In genomic region chr3:65974505-65974904, GRCh38 we compare ENCODE assay signal across 1 cellular context.
TF ChIP-seq lines count a peak whose summit lies in the region.

No MANE protein-coding gene starts in this region.

TF ChIP-seq in HepG2, 621 proteins besides CTCF, POLR2A, EP300 and RAD21:
- TF ChIP-seq PHF8 (CRISPR knock-in tag; IDR thresholded peaks at IDR 0.05) (no peak), RBAK (CRISPR knock-in tag; IDR thresholded peaks at IDR 0.05) (peak; percentile 84), STAG1 (CRISPR knock-in tag; IDR thresholded peaks at IDR 0.05) (peak; percentile 61), SMC3 (IDR thresholded peaks at IDR 0.05; ENCODE audit: low read length) (0 out of 2 replicates have a peak, but pooled peaks have one; percentile 23)
